16 cellular contexts compared by ENCODE assay signal in the genomic region with DNA sequence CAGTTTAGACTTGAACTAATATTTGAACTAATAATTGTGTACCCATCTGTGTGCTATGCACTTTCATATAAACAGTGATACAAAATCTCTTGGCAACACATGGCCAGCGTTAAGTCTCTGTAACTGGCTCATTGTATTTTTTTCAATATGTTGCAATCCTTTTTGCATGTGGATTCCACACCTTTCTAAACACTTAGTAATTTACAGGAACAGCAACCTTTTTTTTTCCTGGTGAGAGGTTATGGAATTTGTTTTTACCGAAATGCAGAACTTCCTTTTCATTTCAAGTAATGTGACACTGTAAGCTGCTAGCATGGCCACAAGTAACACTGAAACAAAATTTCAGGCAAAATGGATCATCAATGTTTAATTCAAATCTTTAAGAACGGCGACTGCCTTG.
"Had no signal": no experiment of that assay in that cellular context is flagged by ENCODE, and none has a peak within 500 bp of the region (broad histone marks: within the 10 kb centered on the region; RNA-seq: fewer than 3 reads in every experiment).

No MANE protein-coding gene starts in this region.

- H3K9me3 ChIP-seq: ascending aorta, gastroesophageal sphincter, right atrium auricular region, SK-N-SH had no signal

- ATAC-seq: gastroesophageal sphincter; left lobe of liver; naive thymus-derived CD8-positive, alpha-beta T cell; T-cell had no signal

- H3K36me3 ChIP-seq: ascending aorta, gastroesophageal sphincter, right atrium auricular region had no signal

- H3K4me3 ChIP-seq: ascending aorta, gastroesophageal sphincter, right atrium auricular region, skin epidermis had no signal

- DNase-seq: activated CD4-positive, CD25-positive, alpha-beta regulatory T cell treated with anti-CD3 and anti-CD28 coated beads, Interleukin-2, amount 50 U/mL, for 72 hours; activated naive CD4-positive, alpha-beta T cell; activated naive CD8-positive, alpha-beta T cell treated with anti-CD3 and anti-CD28 coated beads, Interleukin-2, amount 10 ng/mL, durations not matched to agents 7 days and 5 days; activated T-cell treated with anti-CD3 and anti-CD28 coated beads for 4 hours; naive thymus-derived CD8-positive, alpha-beta T cell; SK-N-SH; stimulated activated CD4-positive, alpha-beta T cell treated with anti-CD3 and anti-CD28 coated beads, Interleukin-4, amount 100 ng/mL, for 4 hours; stimulated activated CD8-positive, alpha-beta memory T cell treated with anti-CD3 and anti-CD28 coated beads, Interleukin-4, amount 100 ng/mL, for 48 hours; stimulated activated naive CD4-positive, alpha-beta T cell treated with Interleukin-2 at 50 U/mL for 16 hours; T-cell; T-helper 9 cell had no signal

- H3K4me1 ChIP-seq: gastroesophageal sphincter had no signal

- H3K9me2 ChIP-seq: SK-N-SH had no signal

- H3K4me2 ChIP-seq: SK-N-SH had no signal

- H3K9ac ChIP-seq: SK-N-SH had no signal

- H3K27ac ChIP-seq: ascending aorta, gastroesophageal sphincter, right atrium auricular region, skin epidermis had no signal

- H3K27me3 ChIP-seq: ascending aorta, gastroesophageal sphincter, right atrium auricular region had no signal
